21 cellular contexts compared by ENCODE assay signal in the genomic region with DNA sequence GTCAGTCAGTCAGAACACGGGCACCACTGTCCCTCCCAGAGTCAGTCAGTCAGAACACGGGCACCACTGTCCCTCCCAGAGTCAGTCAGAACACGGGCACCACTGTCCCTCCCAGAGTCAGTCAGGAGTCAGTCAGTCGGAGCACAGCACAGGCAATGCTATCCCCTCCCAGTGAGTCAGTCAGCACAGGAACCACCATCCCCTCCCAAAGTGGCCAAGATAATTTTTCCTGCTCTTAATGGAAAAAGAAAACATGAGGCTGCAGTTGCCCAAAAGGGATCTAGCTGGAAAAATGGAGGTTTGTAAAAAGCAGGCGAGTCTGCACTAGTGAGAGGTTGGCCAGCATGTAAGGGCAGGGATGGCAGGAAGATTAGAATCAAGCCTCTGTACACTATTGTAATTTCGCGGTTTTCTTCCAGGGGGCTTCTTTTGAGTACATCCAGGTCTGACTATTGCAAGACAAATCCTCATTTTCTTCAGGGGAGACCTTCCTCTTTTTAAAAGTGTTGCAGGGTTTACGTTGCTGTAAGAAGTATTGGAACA.
A peak's percentile ranks its signal among the peaks of the same experiment; 100 is the strongest.
DNase-seq lines count a peak whose midpoint lies in the region; ATAC-seq, FAIRE-seq and TF ChIP-seq lines count a peak whose summit lies in the region.
"Had no signal": no experiment of that assay in that cellular context is flagged by ENCODE, and none has a peak within 500 bp of the region (broad histone marks: within the 10 kb centered on the region; RNA-seq: fewer than 3 reads in every experiment).

No MANE protein-coding gene starts in this region.

- dilution Hi-C loops in keratinocyte (cut with MboI; ENCODE audit: extremely low pct_ligation_motif_present, low sequenced_read_pairs), result no loop called here

- H3K27ac ChIP-seq in keratinocyte (ENCODE audit: control insufficient read depth, insufficient read depth, low read length), result peak overlapping the region; percentile 28
- no peak overlapping the region for H3K27ac ChIP-seq in substantia nigra (ENCODE audit: low read depth, low read length, poor library complexity, severe bottlenecking)

- H3K9ac ChIP-seq in keratinocyte (ENCODE audit: control insufficient read depth, extremely low read depth, insufficient read depth, low read length), result peak overlapping the region; percentile 18

- no peak for ATAC-seq in HG03439 (IDR thresholded peaks at IDR 0.05; ENCODE audit: unreplicated experiment)
- ATAC-seq: activated CD8-positive, alpha-beta T cell treated with anti-CD3 and anti-CD28 coated beads, Interleukin-2, amount 10 ng/mL, durations not matched to agents 7 days and 5 days; activated T-cell treated with anti-CD3 and anti-CD28 coated beads, Interleukin-2, amount 50 U/mL, for 72 hours; HepG2; stimulated activated memory B cell treated with anti-CD40 and anti-IgM and Interleukin-4, amounts not matched to agents 10 μg/mL and 1 μg/mL and 100 μg/mL, for 72 hours had no signal

- no peaks in the 10 kb centered on the region for H4K20me1 ChIP-seq in keratinocyte (ENCODE audit: control insufficient read depth, extremely low read depth, insufficient read depth, low read length)

- no peaks in the 10 kb centered on the region for H3K27me3 ChIP-seq in keratinocyte (ENCODE audit: control insufficient read depth, extremely low read depth, insufficient read depth, low read length)

- peak overlapping the region; percentile 61 for H2AFZ ChIP-seq in keratinocyte (ENCODE audit: control insufficient read depth, low read length)

- in situ Hi-C loops in Caki2 (cut with HindIII; ENCODE audit: low pct_unique_long_range_greater_than_20kb, low sequenced_read_pairs), result no loop called here

- H3K4me1 Mint-ChIP-seq in chondrocyte (ENCODE audit: low read depth), result peaks cover 18% of the 10 kb centered on the region
- H3K4me1 Mint-ChIP-seq: activated B cell treated with CpG ODN at 0.5 μM for 24 hours; activated naive CD8-positive, alpha-beta T cell treated with anti-CD3 and anti-CD28 coated beads, Interleukin-2, amount 10 ng/mL, durations not matched to agents 7 days and 5 days; stimulated activated memory B cell treated with anti-CD40 and anti-IgM and Interleukin-4, amounts not matched to agents 10 μg/mL and 1 μg/mL and 100 μg/mL, for 72 hours had no signal

- H3K9me1 ChIP-seq in keratinocyte (ENCODE audit: control insufficient read depth, extremely low read depth, insufficient read depth, low read length), result no peaks in the 10 kb centered on the region

- H3K4me2 ChIP-seq in keratinocyte (ENCODE audit: control insufficient read depth, extremely low read depth, insufficient read depth, low read depth, low read length), result peak overlapping the region; percentile 60

- H3K27ac Mint-ChIP-seq in chondrocyte (ENCODE audit: unreplicated experiment), result peak overlapping the region; percentile 46
- H3K27ac Mint-ChIP-seq: activated B cell treated with CpG ODN at 0.5 μM for 24 hours; activated CD8-positive, alpha-beta T cell treated with anti-CD3 and anti-CD28 coated beads, Interleukin-2, amount 10 ng/mL, durations not matched to agents 7 days and 5 days; activated naive CD8-positive, alpha-beta T cell treated with anti-CD3 and anti-CD28 coated beads, Interleukin-2, amount 10 ng/mL, durations not matched to agents 7 days and 5 days; activated T-cell treated with anti-CD3 and anti-CD28 coated beads, Interleukin-2, amount 50 U/mL, for 72 hours; CD4-positive, CD25-positive, alpha-beta regulatory T cell; stimulated activated memory B cell treated with anti-CD40 and anti-IgM and Interleukin-4, amounts not matched to agents 10 μg/mL and 1 μg/mL and 100 μg/mL, for 72 hours; type B pancreatic cell had no signal

- peaks cover 14% of the 10 kb centered on the region for H3K4me1 ChIP-seq in keratinocyte (ENCODE audit: control insufficient read depth, extremely low read depth, insufficient read depth, low read length)

- H3K27me3 Mint-ChIP-seq in chondrocyte (ENCODE audit: low read depth), result no peaks in the 10 kb centered on the region
- H3K27me3 Mint-ChIP-seq: CD4-positive, CD25-positive, alpha-beta regulatory T cell; type B pancreatic cell had no signal

- H3K9me3 ChIP-seq in keratinocyte (ENCODE audit: control insufficient read depth, low read depth, low read length), result no peaks in the 10 kb centered on the region

- TF ChIP-seq CTCF in chondrocyte (IDR thresholded peaks at IDR 0.05), result no peak
- TF ChIP-seq CTCF in keratinocyte (optimal IDR thresholded peaks at IDR 0.05 in 1 of 3, IDR thresholded peaks at IDR 0.05 in 1 of 3, conservative IDR thresholded peaks at IDR 0.05 in 1 of 3; ENCODE audit: extremely low read depth in 1 of 3, insufficient read depth in 2 of 3, low read length in 3 of 3), result no peak

- H3K9me3 Mint-ChIP-seq in chondrocyte (ENCODE audit: low read depth), result no peaks in the 10 kb centered on the region
- H3K9me3 Mint-ChIP-seq: activated B cell treated with CpG ODN at 0.5 μM for 24 hours; activated naive CD8-positive, alpha-beta T cell treated with anti-CD3 and anti-CD28 coated beads, Interleukin-2, amount 10 ng/mL, durations not matched to agents 7 days and 5 days; CD4-positive, CD25-positive, alpha-beta regulatory T cell; stimulated activated memory B cell treated with anti-CD40 and anti-IgM and Interleukin-4, amounts not matched to agents 10 μg/mL and 1 μg/mL and 100 μg/mL, for 72 hours; type B pancreatic cell had no signal

- peaks cover 10% of the 10 kb centered on the region for H3K36me3 Mint-ChIP-seq in chondrocyte (ENCODE audit: low read depth)
- H3K36me3 Mint-ChIP-seq: activated naive CD8-positive, alpha-beta T cell treated with anti-CD3 and anti-CD28 coated beads, Interleukin-2, amount 10 ng/mL, durations not matched to agents 7 days and 5 days; CD4-positive, CD25-positive, alpha-beta regulatory T cell; stimulated activated memory B cell treated with anti-CD40 and anti-IgM and Interleukin-4, amounts not matched to agents 10 μg/mL and 1 μg/mL and 100 μg/mL, for 72 hours had no signal

- H3K4me3 ChIP-seq in keratinocyte (ENCODE audit: control insufficient read depth in 2 of 3, extremely low read depth in 1 of 3, insufficient read depth in 2 of 3, low read depth in 1 of 3, low read length in 3 of 3), result peak overlapping the region in 1 of 3 experiments; percentile 36

- H3K36me3 ChIP-seq in keratinocyte (ENCODE audit: control insufficient read depth in 2 of 2, extremely low read depth in 1 of 2, insufficient read depth in 2 of 2, low read length in 2 of 2), result no peaks in the 10 kb centered on the region

- peak; percentile 74 for FAIRE-seq in keratinocyte (lab: Jason Lieb, UNC)
- FAIRE-seq: HepG2 had no signal

- no peaks in the 10 kb centered on the region for H3K79me2 ChIP-seq in keratinocyte (ENCODE audit: control insufficient read depth, insufficient read depth, low read length)

- DNase-seq in Caki2 (ENCODE audit: low read depth) (peak; percentile 67), NCI-H146 (lab: John Stamatoyannopoulos, UW) (peak; percentile 12), chondrocyte (ENCODE audit: low spot score) (no peak), keratinocyte (ENCODE audit: low read depth, low spot score) (no peak), DMS153 treated with DMSO at 0.1 percent for 48 hours (lab: John Stamatoyannopoulos, UW; ENCODE audit: unreplicated experiment) (no peak), substantia nigra (lab: John Stamatoyannopoulos, UW) (no peak)
- DNase-seq in activated CD8-positive, alpha-beta memory T cell treated with anti-CD3 and anti-CD28 coated beads for 24 hours, result no peak
- DNase-seq: activated B cell treated with CpG ODN at 0.5 μM for 24 hours; activated CD8-positive, alpha-beta T cell treated with anti-CD3 and anti-CD28 coated beads, Interleukin-2, amount 10 ng/mL, durations not matched to agents 7 days and 5 days; activated naive CD8-positive, alpha-beta T cell treated with anti-CD3 and anti-CD28 coated beads, Interleukin-2, amount 10 ng/mL, durations not matched to agents 7 days and 5 days; activated T-cell treated with anti-CD3 and anti-CD28 coated beads, Interleukin-2, amount 50 U/mL, for 72 hours; CD4-positive, CD25-positive, alpha-beta regulatory T cell; GOT3; hypothalamus; MV-4-11; NCI-H510A treated with DMSO at 0.1 percent for 48 hours; T-helper 2 cell had no signal

- H3K4me3 Mint-ChIP-seq in chondrocyte (ENCODE audit: unreplicated experiment), result no peak overlapping the region
- H3K4me3 Mint-ChIP-seq: activated B cell treated with CpG ODN at 0.5 μM for 24 hours; activated CD8-positive, alpha-beta T cell treated with anti-CD3 and anti-CD28 coated beads, Interleukin-2, amount 10 ng/mL, durations not matched to agents 7 days and 5 days; activated naive CD8-positive, alpha-beta T cell treated with anti-CD3 and anti-CD28 coated beads, Interleukin-2, amount 10 ng/mL, durations not matched to agents 7 days and 5 days; activated T-cell treated with anti-CD3 and anti-CD28 coated beads, Interleukin-2, amount 50 U/mL, for 72 hours; CD4-positive, CD25-positive, alpha-beta regulatory T cell; stimulated activated memory B cell treated with anti-CD40 and anti-IgM and Interleukin-4, amounts not matched to agents 10 μg/mL and 1 μg/mL and 100 μg/mL, for 72 hours; type B pancreatic cell had no signal

Comparison
In these comparisons a context has a peak if more than half of its experiments do, and no peak if none do; other contexts are left out.
1. DNase-seq: peak in Caki2 (single experiment) and NCI-H146 (single experiment); none in chondrocyte (single experiment), keratinocyte (single experiment), DMS153 treated with DMSO at 0.1 percent for 48 hours (single experiment), activated CD8-positive, alpha-beta memory T cell treated with anti-CD3 and anti-CD28 coated beads for 24 hours (single experiment) and substantia nigra (0 of 49).